Comparison of ENCODE assay signal across 17 cellular contexts in genomic region chr14:58737511-58737910, GRCh38.
"Had no signal": no experiment of that assay in that cellular context is flagged by ENCODE, and none has a peak within 500 bp of the region (broad histone marks: within the 10 kb centered on the region; RNA-seq: fewer than 3 reads in every experiment).

No MANE protein-coding gene starts in this region.

- ATAC-seq: activated CD8-positive, alpha-beta T cell treated with anti-CD3 and anti-CD28 coated beads, Interleukin-2, amount 10 ng/mL, durations not matched to agents 7 days and 5 days; psoas muscle; stimulated activated effector memory CD8-positive, alpha-beta T cell treated with anti-CD3 and anti-CD28 coated beads, Interleukin-12 subunit alpha, Interleukin-12 subunit beta, amount 100 ng/mL, for 72 hours had no signal

- H3K9me3 Mint-ChIP-seq: activated B cell treated with CpG ODN at 0.5 μM for 24 hours; activated naive CD8-positive, alpha-beta T cell treated with anti-CD3 and anti-CD28 coated beads for 36 hours; brain; central memory CD8-positive, alpha-beta T cell had no signal

- H3K4me1 ChIP-seq: left ventricle myocardium inferior had no signal

- H3K27me3 ChIP-seq: esophagus muscularis mucosa, hepatocyte, sigmoid colon had no signal

- H3K27ac ChIP-seq: esophagus muscularis mucosa, hepatocyte, left ventricle myocardium inferior, psoas muscle, sigmoid colon had no signal

- H3K4me3 ChIP-seq: esophagus muscularis mucosa, hepatocyte, left ventricle myocardium inferior, psoas muscle, sigmoid colon had no signal

- DNase-seq: activated B cell treated with CpG ODN at 0.5 μM for 24 hours; activated CD8-positive, alpha-beta memory T cell treated with anti-CD3 and anti-CD28 coated beads, Interleukin-2, amount 50 U/mL, for 48 hours; activated CD8-positive, alpha-beta T cell treated with anti-CD3 and anti-CD28 coated beads, Interleukin-2, amount 10 ng/mL, durations not matched to agents 7 days and 5 days; activated gamma-delta T cell; activated naive CD8-positive, alpha-beta T cell treated with anti-CD3 and anti-CD28 coated beads for 36 hours; amygdala; cortex of kidney; effector CD4-positive, alpha-beta T cell; left ventricle myocardium inferior; psoas muscle; sigmoid colon had no signal

- H3K9me3 ChIP-seq: esophagus muscularis mucosa, left ventricle myocardium inferior, psoas muscle, sigmoid colon had no signal

- H3K4me3 Mint-ChIP-seq: activated B cell treated with CpG ODN at 0.5 μM for 24 hours; activated CD8-positive, alpha-beta T cell treated with anti-CD3 and anti-CD28 coated beads, Interleukin-2, amount 10 ng/mL, durations not matched to agents 7 days and 5 days; activated naive CD8-positive, alpha-beta T cell treated with anti-CD3 and anti-CD28 coated beads for 36 hours; brain; central memory CD8-positive, alpha-beta T cell; stimulated activated effector memory CD8-positive, alpha-beta T cell treated with anti-CD3 and anti-CD28 coated beads, Interleukin-12 subunit alpha, Interleukin-12 subunit beta, amount 100 ng/mL, for 72 hours had no signal

- H3K27ac Mint-ChIP-seq: activated B cell treated with CpG ODN at 0.5 μM for 24 hours; activated CD8-positive, alpha-beta T cell treated with anti-CD3 and anti-CD28 coated beads, Interleukin-2, amount 10 ng/mL, durations not matched to agents 7 days and 5 days; activated naive CD8-positive, alpha-beta T cell treated with anti-CD3 and anti-CD28 coated beads for 36 hours; activated T-cell treated with anti-CD3 and anti-CD28 coated beads, Interleukin-2, amount 50 U/mL, for 72 hours; brain; stimulated activated effector memory CD8-positive, alpha-beta T cell treated with anti-CD3 and anti-CD28 coated beads, Interleukin-12 subunit alpha, Interleukin-12 subunit beta, amount 100 ng/mL, for 72 hours had no signal

- H2AFZ ChIP-seq: hepatocyte had no signal

- H3K36me3 ChIP-seq: esophagus muscularis mucosa, left ventricle myocardium inferior, sigmoid colon had no signal

- H3K4me1 Mint-ChIP-seq: activated B cell treated with CpG ODN at 0.5 μM for 24 hours; central memory CD8-positive, alpha-beta T cell; stimulated activated effector memory CD8-positive, alpha-beta T cell treated with anti-CD3 and anti-CD28 coated beads, Interleukin-12 subunit alpha, Interleukin-12 subunit beta, amount 100 ng/mL, for 72 hours had no signal

- H3K4me2 ChIP-seq: hepatocyte had no signal

- H3K36me3 Mint-ChIP-seq: activated naive CD8-positive, alpha-beta T cell treated with anti-CD3 and anti-CD28 coated beads for 36 hours; brain; stimulated activated effector memory CD8-positive, alpha-beta T cell treated with anti-CD3 and anti-CD28 coated beads, Interleukin-12 subunit alpha, Interleukin-12 subunit beta, amount 100 ng/mL, for 72 hours had no signal
